Comparison of ENCODE assay signal across 22 cellular contexts in genomic region chr9:136393531-136393930, GRCh38.
"Had no signal": no experiment of that assay in that cellular context is flagged by ENCODE, and none has a peak within 500 bp of the region (broad histone marks: within the 10 kb centered on the region; RNA-seq: fewer than 3 reads in every experiment).

No MANE protein-coding gene starts in this region.

- DNase-seq: colonic mucosa; dermis blood vessel endothelial cell; dorsolateral prefrontal cortex; effector CD4-positive, alpha-beta T cell; effector memory CD4-positive, alpha-beta T cell; foreskin keratinocyte; heart left ventricle; hypothalamus; immature natural killer cell; islet precursor cell; left cardiac atrium; left lung; left ventricle myocardium superior; lower lobe of right lung; mesendoderm; midbrain; naive B cell had no signal

- H3K9me3 ChIP-seq: colonic mucosa, esophagus muscularis mucosa, gastroesophageal sphincter, heart left ventricle, left lung, lower lobe of right lung had no signal

- H3K27ac Mint-ChIP-seq: immature natural killer cell, naive B cell had no signal

- H3K27ac ChIP-seq: colonic mucosa, dorsolateral prefrontal cortex, esophagus muscularis mucosa, foreskin keratinocyte, gastroesophageal sphincter, heart left ventricle, hepatocyte, left lung, lower lobe of right lung had no signal

- FAIRE-seq: endothelial cell of umbilical vein, frontal cortex had no signal

- ATAC-seq: foreskin keratinocyte, heart left ventricle, left cardiac atrium, left lung, left ventricle myocardium superior, lower lobe of right lung had no signal

- H3K4me1 ChIP-seq: foreskin keratinocyte had no signal

- H3K4me3 ChIP-seq: colonic mucosa, dorsolateral prefrontal cortex, esophagus muscularis mucosa, gastroesophageal sphincter, heart left ventricle, hepatocyte, left lung, lower lobe of right lung had no signal

- H3K9me3 Mint-ChIP-seq: immature natural killer cell, naive B cell had no signal

- H3K4me3 Mint-ChIP-seq: immature natural killer cell, naive B cell had no signal

- H3K27me3 Mint-ChIP-seq: naive B cell had no signal

- H3K27me3 ChIP-seq: colonic mucosa, dorsolateral prefrontal cortex, esophagus muscularis mucosa, foreskin keratinocyte, gastroesophageal sphincter, heart left ventricle, hepatocyte, left lung had no signal
